ENCODE assay signal across 8 cellular contexts in genomic region chr6:21586760-21587181, GRCh38. TPM values are rescaled to one million over a fixed set of nuclear protein-coding genes. Genes with fewer than 3 reads are reported as not detected.
DNase-seq lines count a peak whose midpoint lies in the region; ATAC-seq lines count a peak whose summit lies in the region.

No MANE protein-coding gene starts in this region.

- DNase-seq in activated naive CD8-positive, alpha-beta T cell treated with anti-CD3 and anti-CD28 coated beads, Interleukin-2, amount 10 ng/mL, durations not matched to agents 7 days and 5 days = no peak
- DNase-seq in stimulated activated naive CD8-positive, alpha-beta T cell treated with anti-CD3 and anti-CD28 coated beads, Interleukin-15, amount 100 ng/mL, for 72 hours = no peak
- DNase-seq in medulla oblongata (ENCODE audit: extremely low spot score) = no peak
- no peak for DNase-seq in AML-193 (lab: John Stamatoyannopoulos, UW)

- peaks cover 2% of the 10 kb centered on the region for H3K9me3 Mint-ChIP-seq in activated naive CD8-positive, alpha-beta T cell treated with anti-CD3 and anti-CD28 coated beads, Interleukin-2, amount 10 ng/mL, durations not matched to agents 7 days and 5 days
- H3K9me3 Mint-ChIP-seq in stimulated activated naive CD8-positive, alpha-beta T cell treated with anti-CD3 and anti-CD28 coated beads, Interleukin-15, amount 100 ng/mL, for 72 hours = peaks cover 6 to 7% of the 10 kb centered on the region in 2 donors

- H3K9me3 ChIP-seq in iPS-18c (ENCODE audit: control insufficient read depth, insufficient read depth, low read length) = no peaks in the 10 kb centered on the region

- ATAC-seq in GM18511 (IDR thresholded peaks at IDR 0.05; ENCODE audit: unreplicated experiment) = peak; percentile 15
- ATAC-seq in HG03095 (IDR thresholded peaks at IDR 0.05; ENCODE audit: unreplicated experiment) = peak; percentile 11
- ATAC-seq in activated naive CD8-positive, alpha-beta T cell treated with anti-CD3 and anti-CD28 coated beads, Interleukin-2, amount 10 ng/mL, durations not matched to agents 7 days and 5 days (ENCODE audit: low read depth) = no peak
- no peak for ATAC-seq in stimulated activated naive CD8-positive, alpha-beta T cell treated with anti-CD3 and anti-CD28 coated beads, Interleukin-15, amount 100 ng/mL, for 72 hours
- ATAC-seq in HG02970 (IDR thresholded peaks at IDR 0.05; ENCODE audit: low FRiP score, unreplicated experiment) = no peak

- H3K27me3 Mint-ChIP-seq in activated naive CD8-positive, alpha-beta T cell treated with anti-CD3 and anti-CD28 coated beads, Interleukin-2, amount 10 ng/mL, durations not matched to agents 7 days and 5 days = peaks cover 42% of the 10 kb centered on the region
- peaks cover 49% of the 10 kb centered on the region for H3K27me3 Mint-ChIP-seq in stimulated activated naive CD8-positive, alpha-beta T cell treated with anti-CD3 and anti-CD28 coated beads, Interleukin-15, amount 100 ng/mL, for 72 hours

- no peak overlapping the region for H3K27ac Mint-ChIP-seq in activated naive CD8-positive, alpha-beta T cell treated with anti-CD3 and anti-CD28 coated beads, Interleukin-2, amount 10 ng/mL, durations not matched to agents 7 days and 5 days
- no peak overlapping the region for H3K27ac Mint-ChIP-seq in stimulated activated naive CD8-positive, alpha-beta T cell treated with anti-CD3 and anti-CD28 coated beads, Interleukin-15, amount 100 ng/mL, for 72 hours

- H3K4me1 Mint-ChIP-seq in activated naive CD8-positive, alpha-beta T cell treated with anti-CD3 and anti-CD28 coated beads, Interleukin-2, amount 10 ng/mL, durations not matched to agents 7 days and 5 days = peaks cover 12% of the 10 kb centered on the region
- H3K4me1 Mint-ChIP-seq in stimulated activated naive CD8-positive, alpha-beta T cell treated with anti-CD3 and anti-CD28 coated beads, Interleukin-15, amount 100 ng/mL, for 72 hours = peaks cover 14% of the 10 kb centered on the region

- peak overlapping the region; percentile 64 for H3K4me3 ChIP-seq in iPS-18c (ENCODE audit: insufficient read depth, low read depth, low read length)

- H3K4me3 Mint-ChIP-seq in activated naive CD8-positive, alpha-beta T cell treated with anti-CD3 and anti-CD28 coated beads, Interleukin-2, amount 10 ng/mL, durations not matched to agents 7 days and 5 days = peak overlapping the region; percentile 91
- H3K4me3 Mint-ChIP-seq in stimulated activated naive CD8-positive, alpha-beta T cell treated with anti-CD3 and anti-CD28 coated beads, Interleukin-15, amount 100 ng/mL, for 72 hours = peak overlapping the region; percentile 93 to 99

- POLR2A ChIA-PET in activated naive CD8-positive, alpha-beta T cell treated with anti-CD3 and anti-CD28 coated beads, Interleukin-2, amount 10 ng/mL, durations not matched to agents 7 days and 5 days (lab: Charles Lee) = no interaction called here

- H3K36me3 Mint-ChIP-seq in activated naive CD8-positive, alpha-beta T cell treated with anti-CD3 and anti-CD28 coated beads, Interleukin-2, amount 10 ng/mL, durations not matched to agents 7 days and 5 days = no peaks in the 10 kb centered on the region

RNA-seq across cellular contexts. Expression of gene SOX4, which starts 6.8 kb away (rescaled TPM):
- total RNA-seq in activated naive CD8-positive, alpha-beta T cell treated with anti-CD3 and anti-CD28 coated beads, Interleukin-2, amount 10 ng/mL, durations not matched to agents 7 days and 5 days = under 1 TPM; 0.78 to 0.82 TPM

Comparison
In these comparisons a context has a peak if more than half of its experiments do, and no peak if none do; other contexts are left out.
1. ATAC-seq: peak in GM18511 (single experiment) and HG03095 (single experiment); none in activated naive CD8-positive, alpha-beta T cell treated with anti-CD3 and anti-CD28 coated beads, Interleukin-2, amount 10 ng/mL, durations not matched to agents 7 days and 5 days (single experiment), stimulated activated naive CD8-positive, alpha-beta T cell treated with anti-CD3 and anti-CD28 coated beads, Interleukin-15, amount 100 ng/mL, for 72 hours (single experiment) and HG02970 (single experiment).